In genomic region chr16:57994778-57995177, GRCh38 we compare ENCODE assay signal across 8 cellular contexts. TPM values are rescaled to one million over a fixed set of nuclear protein-coding genes. Genes with fewer than 3 reads are reported as not detected.
DNase-seq lines count a peak whose midpoint lies in the region; ATAC-seq and TF ChIP-seq lines count a peak whose summit lies in the region.

No MANE protein-coding gene starts in this region.

- no peaks in the 10 kb centered on the region for H3K27me3 ChIP-seq in gastroesophageal sphincter

- H3K4me3 ChIP-seq in gastroesophageal sphincter: no peak overlapping the region

- WGBS in gastroesophageal sphincter (ENCODE audit: low coverage in 1 of 2), 2 donors: 0 to 30% methylated on average over 3 of the region's 4 CpGs

- no peak overlapping the region for H3K4me3 Mint-ChIP-seq in stimulated activated naive CD8-positive, alpha-beta T cell treated with anti-CD3 and anti-CD28 coated beads, Interleukin-15, amount 100 ng/mL, for 72 hours

- no peak for TF ChIP-seq POLR2A in gastroesophageal sphincter (IDR thresholded peaks at IDR 0.05)

- intact Hi-C loops in cardiac septum (cut with DNase I): no loop called here

- peaks cover 49% of the 10 kb centered on the region for H3K4me1 Mint-ChIP-seq in stimulated activated naive CD8-positive, alpha-beta T cell treated with anti-CD3 and anti-CD28 coated beads, Interleukin-15, amount 100 ng/mL, for 72 hours

- H3K9me3 ChIP-seq in gastroesophageal sphincter: no peaks in the 10 kb centered on the region

- peak; percentile 60 for DNase-seq in EH (ENCODE audit: low read depth)
- peak; percentile 69 for DNase-seq in H4 (ENCODE audit: low spot score)
- DNase-seq in NCI-H510A (lab: John Stamatoyannopoulos, UW): peak; percentile 20
- DNase-seq in activated T-cell treated with anti-CD3 and anti-CD28 coated beads for 24 hours (ENCODE audit: low read depth): peak; percentile 8
- peak; percentile 89 for DNase-seq in cardiac septum (ENCODE audit: low spot score)
- peak in 1 of 2 donors; percentile 45 for DNase-seq in stimulated activated naive CD8-positive, alpha-beta T cell treated with anti-CD3 and anti-CD28 coated beads, Interleukin-15, amount 100 ng/mL, for 72 hours

- no peak overlapping the region for H3K27ac ChIP-seq in gastroesophageal sphincter

- no peak for TF ChIP-seq EP300 in gastroesophageal sphincter (IDR thresholded peaks at IDR 0.05)

- peaks cover 0 to 59% of the 10 kb centered on the region in 2 donors for H3K36me3 ChIP-seq in gastroesophageal sphincter

- peak overlapping the region in 1 of 2 donors; percentile 70 for H3K27ac Mint-ChIP-seq in stimulated activated naive CD8-positive, alpha-beta T cell treated with anti-CD3 and anti-CD28 coated beads, Interleukin-15, amount 100 ng/mL, for 72 hours

- peak in 2 of 4 experiments; percentile 13 to 19 for TF ChIP-seq CTCF in gastroesophageal sphincter (IDR thresholded peaks at IDR 0.05)

- peak; percentile 29 for ATAC-seq in stimulated activated naive CD8-positive, alpha-beta T cell treated with anti-CD3 and anti-CD28 coated beads, Interleukin-15, amount 100 ng/mL, for 72 hours
- ATAC-seq in gastroesophageal sphincter: no peak
- no peak for ATAC-seq in HG02840 (IDR thresholded peaks at IDR 0.05; ENCODE audit: low FRiP score, unreplicated experiment)

- no peaks in the 10 kb centered on the region for H3K27me3 Mint-ChIP-seq in stimulated activated naive CD8-positive, alpha-beta T cell treated with anti-CD3 and anti-CD28 coated beads, Interleukin-15, amount 100 ng/mL, for 72 hours

- no peaks in the 10 kb centered on the region for H3K9me3 Mint-ChIP-seq in stimulated activated naive CD8-positive, alpha-beta T cell treated with anti-CD3 and anti-CD28 coated beads, Interleukin-15, amount 100 ng/mL, for 72 hours

- H3K4me1 ChIP-seq in gastroesophageal sphincter: peaks cover 0 to 33% (median 18%) of the 10 kb centered on the region in 3 donors

RNA-seq across cellular contexts. Expression of gene ZNF319, which starts 5.7 kb away (rescaled TPM):
- total RNA-seq in H4 (2014; rRNA removed; shearing (Covaris generic)): 1.1 and 1.5 TPM in 2 replicates
- total RNA-seq in cardiac septum (7.2 TPM), gastroesophageal sphincter (10 to 100 TPM in 1 of 4 donors, 1 to 10 TPM in 3; 4.4 to 16.0 (median 8.0) TPM)

RNA-seq across cellular contexts. Expression of gene USB1, which starts 6.4 kb away (rescaled TPM):
- 28.6 and 30.5 TPM in 2 replicates for total RNA-seq in H4 (2014; rRNA removed; shearing (Covaris generic))
- total RNA-seq in cardiac septum (36.0 TPM), gastroesophageal sphincter (10 to 100 TPM; 18.2 to 87.1 (median 27.6) TPM)

RNA-seq across cellular contexts. Expression of gene CNGB1, which starts 23.9 kb away (rescaled TPM):
- 0.06 TPM in 1 of 2 replicates, not detected in the other for total RNA-seq in H4 (2014; rRNA removed; shearing (Covaris generic))
- not detected for total RNA-seq in cardiac septum
- under 1 TPM in 2 of 4 donors, not detected in 2; 0.15 to 0.67 TPM for total RNA-seq in gastroesophageal sphincter

RNA-seq across cellular contexts. Expression of gene MMP15, which starts 30.8 kb away (rescaled TPM):
- total RNA-seq in H4 (2014; rRNA removed; shearing (Covaris generic)): 1.6 and 2.0 TPM in 2 replicates
- total RNA-seq in cardiac septum (53.5 TPM), gastroesophageal sphincter (10 to 100 TPM in 2 of 4 donors, 1 to 10 TPM in 2; 2.0 to 12.8 (median 8.0) TPM)
